Comparison of ENCODE assay signal across 8 cellular contexts in genomic region chr9:126860077-126860756, GRCh38. TPM values are rescaled to one million over a fixed set of nuclear protein-coding genes. Genes with fewer than 3 reads are reported as not detected.
DNase-seq lines count a peak whose midpoint lies in the region; ATAC-seq lines count a peak whose summit lies in the region.

Gene ZBTB34 (plus strand): TSS chr9:126860639. CDS start chr9:126879400, 18,761 bp downstream.

- peak; percentile 28 to 45 for DNase-seq in NCI-H446 (lab: John Stamatoyannopoulos, UW)
- DNase-seq in NCI-H446 treated with DMSO at 0.1 percent for 48 hours (lab: John Stamatoyannopoulos, UW): no peak
- DNase-seq in NCI-H146 (lab: John Stamatoyannopoulos, UW): peak; percentile 61
- DNase-seq in activated CD4-positive, alpha-beta T cell treated with anti-CD3 and anti-CD28 coated beads for 1 hour: peak; percentile 70
- peak; percentile 79 for DNase-seq in cerebellum (ENCODE audit: low spot score)
- peak; percentile 77 for DNase-seq in left lobe of liver (ENCODE audit: low spot score)
- peak; percentile 76 for DNase-seq in stimulated activated CD4-positive, alpha-beta T cell treated with anti-CD3 and anti-CD28 coated beads, Interleukin-4, amount 100 ng/mL, for 1 hour

- peak; percentile 79 for ATAC-seq in HG02642 (IDR thresholded peaks at IDR 0.05; ENCODE audit: poor library complexity, unreplicated experiment)
- peak; percentile 84 for ATAC-seq in left lobe of liver

RNA-seq across cellular contexts. Expression of gene ZBTB34, which starts in this region (rescaled TPM):
- 30.0 TPM for total RNA-seq in cerebellum
- 2.7 TPM for total RNA-seq in left lobe of liver
